ENCODE assay signal across 2 cellular contexts in the genomic region with DNA sequence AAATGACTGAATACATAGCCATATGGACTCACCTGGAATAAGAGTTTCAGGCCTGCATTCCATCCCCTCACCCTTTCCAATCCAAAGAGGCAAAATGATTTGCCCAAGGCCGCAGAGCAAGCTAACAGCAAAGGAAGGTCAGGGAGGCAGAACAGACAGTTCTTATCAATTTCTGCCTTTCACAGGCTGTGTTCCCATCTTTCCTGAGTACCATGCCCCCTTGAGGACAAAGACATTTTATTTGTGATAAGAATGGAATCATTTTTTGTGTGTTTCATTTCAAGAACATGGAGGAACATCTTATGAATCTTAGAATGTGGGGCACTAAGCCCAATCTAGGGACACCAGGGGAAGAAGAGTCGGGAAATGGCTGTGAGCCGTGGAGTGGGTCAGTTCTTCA.
TF ChIP-seq lines count a peak whose summit lies in the region.

No MANE protein-coding gene starts in this region.

TF ChIP-seq in HCT116, 20 proteins besides CTCF, POLR2A, EP300 and RAD21 (continued from another document):
- TF ChIP-seq EGR1 (IDR thresholded peaks at IDR 0.05; ENCODE audit: low read depth) = no peak
- no peak for TF ChIP-seq FOSL1 (IDR thresholded peaks at IDR 0.05; ENCODE audit: low read depth)
- no peak for TF ChIP-seq SP1 (IDR thresholded peaks at IDR 0.05; ENCODE audit: low read depth)
- TF ChIP-seq EZH2 (IDR thresholded peaks at IDR 0.05) = no peak
- no peak for TF ChIP-seq EZH2phosphoT487 (IDR thresholded peaks at IDR 0.05; ENCODE audit: borderline replicate concordance)
- no peak for TF ChIP-seq JUND (IDR thresholded peaks at IDR 0.05)
- TF ChIP-seq YY1 (IDR thresholded peaks at IDR 0.05; ENCODE audit: extremely low read depth, insufficient replicate concordance, low read depth, low read length) = no peak
- TF ChIP-seq ZNF274 (IDR thresholded peaks at IDR 0.05; ENCODE audit: low read depth, low read length) = no peak
- TF ChIP-seq, protein P1, sequence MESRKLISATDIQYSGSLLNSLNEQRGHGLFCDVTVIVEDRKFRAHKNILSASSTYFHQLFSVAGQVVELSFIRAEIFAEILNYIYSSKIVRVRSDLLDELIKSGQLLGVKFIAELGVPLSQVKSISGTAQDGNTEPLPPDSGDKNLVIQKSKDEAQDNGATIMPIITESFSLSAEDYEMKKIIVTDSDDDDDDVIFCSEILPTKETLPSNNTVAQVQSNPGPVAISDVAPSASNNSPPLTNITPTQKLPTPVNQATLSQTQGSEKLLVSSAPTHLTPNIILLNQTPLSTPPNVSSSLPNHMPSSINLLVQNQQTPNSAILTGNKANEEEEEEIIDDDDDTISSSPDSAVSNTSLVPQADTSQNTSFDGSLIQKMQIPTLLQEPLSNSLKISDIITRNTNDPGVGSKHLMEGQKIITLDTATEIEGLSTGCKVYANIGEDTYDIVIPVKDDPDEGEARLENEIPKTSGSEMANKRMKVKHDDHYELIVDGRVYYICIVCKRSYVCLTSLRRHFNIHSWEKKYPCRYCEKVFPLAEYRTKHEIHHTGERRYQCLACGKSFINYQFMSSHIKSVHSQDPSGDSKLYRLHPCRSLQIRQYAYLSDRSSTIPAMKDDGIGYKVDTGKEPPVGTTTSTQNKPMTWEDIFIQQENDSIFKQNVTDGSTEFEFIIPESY (IDR thresholded peaks at IDR 0.05; ENCODE audit: extremely low read depth, insufficient replicate concordance, low read length) = no peak
- no peak for TF ChIP-seq SRF (IDR thresholded peaks at IDR 0.05; ENCODE audit: low read depth)
- TF ChIP-seq ELF1 (IDR thresholded peaks at IDR 0.05; ENCODE audit: borderline replicate concordance, low read depth) = no peak
- TF ChIP-seq, protein P2, sequence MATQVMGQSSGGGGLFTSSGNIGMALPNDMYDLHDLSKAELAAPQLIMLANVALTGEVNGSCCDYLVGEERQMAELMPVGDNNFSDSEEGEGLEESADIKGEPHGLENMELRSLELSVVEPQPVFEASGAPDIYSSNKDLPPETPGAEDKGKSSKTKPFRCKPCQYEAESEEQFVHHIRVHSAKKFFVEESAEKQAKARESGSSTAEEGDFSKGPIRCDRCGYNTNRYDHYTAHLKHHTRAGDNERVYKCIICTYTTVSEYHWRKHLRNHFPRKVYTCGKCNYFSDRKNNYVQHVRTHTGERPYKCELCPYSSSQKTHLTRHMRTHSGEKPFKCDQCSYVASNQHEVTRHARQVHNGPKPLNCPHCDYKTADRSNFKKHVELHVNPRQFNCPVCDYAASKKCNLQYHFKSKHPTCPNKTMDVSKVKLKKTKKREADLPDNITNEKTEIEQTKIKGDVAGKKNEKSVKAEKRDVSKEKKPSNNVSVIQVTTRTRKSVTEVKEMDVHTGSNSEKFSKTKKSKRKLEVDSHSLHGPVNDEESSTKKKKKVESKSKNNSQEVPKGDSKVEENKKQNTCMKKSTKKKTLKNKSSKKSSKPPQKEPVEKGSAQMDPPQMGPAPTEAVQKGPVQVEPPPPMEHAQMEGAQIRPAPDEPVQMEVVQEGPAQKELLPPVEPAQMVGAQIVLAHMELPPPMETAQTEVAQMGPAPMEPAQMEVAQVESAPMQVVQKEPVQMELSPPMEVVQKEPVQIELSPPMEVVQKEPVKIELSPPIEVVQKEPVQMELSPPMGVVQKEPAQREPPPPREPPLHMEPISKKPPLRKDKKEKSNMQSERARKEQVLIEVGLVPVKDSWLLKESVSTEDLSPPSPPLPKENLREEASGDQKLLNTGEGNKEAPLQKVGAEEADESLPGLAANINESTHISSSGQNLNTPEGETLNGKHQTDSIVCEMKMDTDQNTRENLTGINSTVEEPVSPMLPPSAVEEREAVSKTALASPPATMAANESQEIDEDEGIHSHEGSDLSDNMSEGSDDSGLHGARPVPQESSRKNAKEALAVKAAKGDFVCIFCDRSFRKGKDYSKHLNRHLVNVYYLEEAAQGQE (IDR thresholded peaks at IDR 0.05; ENCODE audit: low read depth) = no peak

TF ChIP-seq in WTC11, 78 proteins besides CTCF, POLR2A, EP300 and RAD21 (continued from another document):
- TF ChIP-seq, protein P3, sequence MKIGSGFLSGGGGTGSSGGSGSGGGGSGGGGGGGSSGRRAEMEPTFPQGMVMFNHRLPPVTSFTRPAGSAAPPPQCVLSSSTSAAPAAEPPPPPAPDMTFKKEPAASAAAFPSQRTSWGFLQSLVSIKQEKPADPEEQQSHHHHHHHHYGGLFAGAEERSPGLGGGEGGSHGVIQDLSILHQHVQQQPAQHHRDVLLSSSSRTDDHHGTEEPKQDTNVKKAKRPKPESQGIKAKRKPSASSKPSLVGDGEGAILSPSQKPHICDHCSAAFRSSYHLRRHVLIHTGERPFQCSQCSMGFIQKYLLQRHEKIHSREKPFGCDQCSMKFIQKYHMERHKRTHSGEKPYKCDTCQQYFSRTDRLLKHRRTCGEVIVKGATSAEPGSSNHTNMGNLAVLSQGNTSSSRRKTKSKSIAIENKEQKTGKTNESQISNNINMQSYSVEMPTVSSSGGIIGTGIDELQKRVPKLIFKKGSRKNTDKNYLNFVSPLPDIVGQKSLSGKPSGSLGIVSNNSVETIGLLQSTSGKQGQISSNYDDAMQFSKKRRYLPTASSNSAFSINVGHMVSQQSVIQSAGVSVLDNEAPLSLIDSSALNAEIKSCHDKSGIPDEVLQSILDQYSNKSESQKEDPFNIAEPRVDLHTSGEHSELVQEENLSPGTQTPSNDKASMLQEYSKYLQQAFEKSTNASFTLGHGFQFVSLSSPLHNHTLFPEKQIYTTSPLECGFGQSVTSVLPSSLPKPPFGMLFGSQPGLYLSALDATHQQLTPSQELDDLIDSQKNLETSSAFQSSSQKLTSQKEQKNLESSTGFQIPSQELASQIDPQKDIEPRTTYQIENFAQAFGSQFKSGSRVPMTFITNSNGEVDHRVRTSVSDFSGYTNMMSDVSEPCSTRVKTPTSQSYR (CRISPR knock-in tag; IDR thresholded peaks at IDR 0.05) = no peak
- no peak for TF ChIP-seq GTF2I (CRISPR knock-in tag; conservative IDR thresholded peaks at IDR 0.05)
